25 cellular contexts compared by ENCODE assay signal in genomic region chr1:7447093-7447492, GRCh38.
DNase-seq lines count a peak whose midpoint lies in the region; ATAC-seq and TF ChIP-seq lines count a peak whose summit lies in the region.
"Had no signal": no experiment of that assay in that cellular context is flagged by ENCODE, and none has a peak within 500 bp of the region (broad histone marks: within the 10 kb centered on the region; RNA-seq: fewer than 3 reads in every experiment).

No MANE protein-coding gene starts in this region.

- H3K27ac ChIP-seq in A673 (ENCODE audit: low read depth, low read length, poor library complexity, severe bottlenecking): no peak overlapping the region
- H3K27ac ChIP-seq in testis: no peak overlapping the region
- no peak overlapping the region for H3K27ac ChIP-seq in gastroesophageal sphincter
- H3K27ac ChIP-seq: C4-2B, heart left ventricle, left ventricle myocardium inferior, sigmoid colon, upper lobe of left lung had no signal

- H3K27me3 ChIP-seq in A673 (replicated peaks; ENCODE audit: insufficient read depth, low read depth, low read length, poor library complexity) (no peaks in the 10 kb centered on the region), testis (no peaks in the 10 kb centered on the region), gastroesophageal sphincter (no peaks in the 10 kb centered on the region)
- H3K27me3 ChIP-seq: heart left ventricle, sigmoid colon, upper lobe of left lung had no signal

- H3K36me3 ChIP-seq in A673 (ENCODE audit: insufficient read depth, low read length, poor library complexity, severe bottlenecking) (no peaks in the 10 kb centered on the region), testis (ENCODE audit: low read depth, missing control alignments) (no peaks in the 10 kb centered on the region), gastroesophageal sphincter (no peaks in the 10 kb centered on the region)
- H3K36me3 ChIP-seq: heart left ventricle, left ventricle myocardium inferior, sigmoid colon, upper lobe of left lung had no signal

- no peaks in the 10 kb centered on the region for H3K4me1 ChIP-seq in A673 (ENCODE audit: insufficient read depth, low read length, poor library complexity, severe bottlenecking)
- H3K4me1 ChIP-seq in testis: no peaks in the 10 kb centered on the region
- no peaks in the 10 kb centered on the region for H3K4me1 ChIP-seq in gastroesophageal sphincter
- H3K4me1 ChIP-seq: heart left ventricle, left ventricle myocardium inferior, sigmoid colon, upper lobe of left lung had no signal

- intact Hi-C loops in left ventricle myocardium superior (cut with micrococcal nuclease): no loop called here
- intact Hi-C loops in Right ventricle myocardium superior (cut with DNase I): no loop called here
- intact Hi-C loops in A673 (cut with micrococcal nuclease; ENCODE audit: unreplicated experiment): no loop called here
- intact Hi-C loops in testis (cut with DNase I; ENCODE audit: low total_unique reads): no loop called here

- TF ChIP-seq CTCF in A673 (conservative IDR thresholded peaks at IDR 0.05; ENCODE audit: low read depth, low read length) (no peak), testis (IDR thresholded peaks at IDR 0.05) (no peak), gastroesophageal sphincter (IDR thresholded peaks at IDR 0.05) (no peak)

- no peaks in the 10 kb centered on the region for H3K9me3 ChIP-seq in A673 (ENCODE audit: low read depth, low read length, poor library complexity, severe bottlenecking)
- H3K9me3 ChIP-seq in testis: no peaks in the 10 kb centered on the region
- H3K9me3 ChIP-seq in gastroesophageal sphincter: no peaks in the 10 kb centered on the region
- H3K9me3 ChIP-seq: heart left ventricle, left ventricle myocardium inferior, sigmoid colon, upper lobe of left lung had no signal

- CTCF ChIA-PET in A673 (lab: Charles Lee): no interaction called here

- H3K4me3 ChIP-seq in A673 (ENCODE audit: low read depth, low read length, poor library complexity, severe bottlenecking) (no peak overlapping the region), testis (no peak overlapping the region), gastroesophageal sphincter (no peak overlapping the region)
- H3K4me3 ChIP-seq: heart left ventricle, left ventricle myocardium inferior, sigmoid colon, upper lobe of left lung had no signal

- ATAC-seq in left ventricle myocardium superior: peak; percentile 39
- ATAC-seq in Right ventricle myocardium superior (ENCODE audit: poor library complexity): no peak
- ATAC-seq in GM18517 (IDR thresholded peaks at IDR 0.05; ENCODE audit: unreplicated experiment): no peak
- no peak for ATAC-seq in gastroesophageal sphincter
- ATAC-seq: natural killer cell, SK-N-SH treated with all-trans-retinoic acid at 6 μM for 48 hours had no signal

- no peak for TF ChIP-seq EP300 in gastroesophageal sphincter (IDR thresholded peaks at IDR 0.05)

- POLR2A ChIA-PET in A673 (lab: Charles Lee; ENCODE audit: low non-redundant PET): no interaction called here

- 90 to 95% methylated on average over 7 to 9 of the region's 9 CpGs for WGBS in testis, 2 donors
- WGBS in gastroesophageal sphincter (ENCODE audit: low coverage in 1 of 2), 2 donors: 80% methylated on average over 5 of the region's 9 CpGs; no CpG with 5 or more reads in 1 of the 2 donors

- no TSS peak for BruUV-seq in A673 (replicated peaks; lab: Mats Ljungman, UMichigan)

- DNase-seq in left ventricle myocardium superior (no peak), Right ventricle myocardium superior (no peak), NCI-H187 treated with DMSO at 0.1 percent for 48 hours (lab: John Stamatoyannopoulos, UW) (peak; percentile 87), RPMI7951 (ENCODE audit: low read depth) (peak; percentile 9), A673 (ENCODE audit: low spot score) (no peak), testis (no peak)
- DNase-seq: activated CD4-positive, alpha-beta T cell treated with anti-CD3 and anti-CD28 coated beads, Interleukin-2, amount 50 U/mL, for 1 hour; activated CD8-positive, alpha-beta memory T cell treated with anti-CD3 and anti-CD28 coated beads, Interleukin-2, amount 50 U/mL, for 4 hours; activated naive CD8-positive, alpha-beta T cell treated with anti-CD3 and anti-CD28 coated beads for 36 hours; central memory CD4-positive, alpha-beta T cell; heart left ventricle; Karpas-422; left ventricle myocardium inferior; midbrain; MV-4-11; natural killer cell; NCI-H2227 treated with DMSO at 0.1 percent for 48 hours; sigmoid colon; stimulated activated CD4-positive, alpha-beta T cell treated with anti-CD3 and anti-CD28 coated beads, Interleukin-15, amount 100 ng/mL, for 24 hours; T-helper 9 cell; upper lobe of left lung had no signal

- TF ChIP-seq POLR2A in testis (IDR thresholded peaks at IDR 0.05) (no peak), gastroesophageal sphincter (IDR thresholded peaks at IDR 0.05) (no peak)

Comparison
In these comparisons a context has a peak if more than half of its experiments do, and no peak if none do; other contexts are left out.
1. DNase-seq: peak in NCI-H187 treated with DMSO at 0.1 percent for 48 hours (single experiment) and RPMI7951 (single experiment); none in left ventricle myocardium superior (single experiment), Right ventricle myocardium superior (single experiment), A673 (single experiment) and testis (single experiment).